15 cellular contexts compared by ENCODE assay signal in the genomic region with DNA sequence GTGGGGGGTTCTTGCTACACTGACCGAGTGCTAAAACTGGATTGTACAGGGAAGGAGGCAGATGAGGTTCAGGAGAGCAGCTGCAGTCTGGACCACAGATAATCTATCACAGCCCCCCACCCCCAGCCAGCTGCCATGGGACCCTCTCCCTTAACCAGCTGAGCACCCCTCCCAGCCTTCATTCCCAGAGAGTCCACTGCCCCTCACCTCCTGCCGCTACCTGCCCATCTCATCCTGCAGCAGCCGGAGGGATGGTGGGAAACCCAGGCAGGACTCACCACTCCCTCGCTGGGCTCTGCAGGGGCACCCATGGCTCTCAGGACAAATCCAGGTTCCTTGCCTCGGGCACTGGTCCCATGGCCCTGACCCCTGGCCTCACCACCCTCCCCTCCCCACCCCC.
A peak's percentile ranks its signal among the peaks of the same experiment; 100 is the strongest.
DNase-seq lines count a peak whose midpoint lies in the region; ATAC-seq and TF ChIP-seq lines count a peak whose summit lies in the region.
"Had no signal": no experiment of that assay in that cellular context is flagged by ENCODE, and none has a peak within 500 bp of the region (broad histone marks: within the 10 kb centered on the region; RNA-seq: fewer than 3 reads in every experiment).

No MANE protein-coding gene starts in this region.

- no peak overlapping the region for H3K4me3 Mint-ChIP-seq in activated naive CD4-positive, alpha-beta T cell treated with anti-CD3 and anti-CD28 coated beads, Interleukin-2, amount 10 ng/mL, durations not matched to agents 7 days and 5 days
- H3K4me3 Mint-ChIP-seq in activated naive CD4-positive, alpha-beta T cell treated with anti-CD3 and anti-CD28 coated beads for 36 hours, result no peak overlapping the region
- no peak overlapping the region for H3K4me3 Mint-ChIP-seq in neural progenitor cell

- no peak for ATAC-seq in lower lobe of right lung
- ATAC-seq: K562 had no signal

- H3F3A ChIP-seq in neural progenitor cell (ENCODE audit: low read depth), result no peaks in the 10 kb centered on the region

- H3K4me1 Mint-ChIP-seq in activated naive CD4-positive, alpha-beta T cell treated with anti-CD3 and anti-CD28 coated beads, Interleukin-2, amount 10 ng/mL, durations not matched to agents 7 days and 5 days, result no peaks in the 10 kb centered on the region
- no peaks in the 10 kb centered on the region for H3K4me1 Mint-ChIP-seq in activated naive CD4-positive, alpha-beta T cell treated with anti-CD3 and anti-CD28 coated beads for 36 hours (ENCODE audit: low read depth)
- peaks cover 8% of the 10 kb centered on the region for H3K4me1 Mint-ChIP-seq in neural progenitor cell

- H3K27me3 Mint-ChIP-seq in activated naive CD4-positive, alpha-beta T cell treated with anti-CD3 and anti-CD28 coated beads, Interleukin-2, amount 10 ng/mL, durations not matched to agents 7 days and 5 days, result peaks cover 27% of the 10 kb centered on the region
- peaks cover 3% of the 10 kb centered on the region for H3K27me3 Mint-ChIP-seq in activated naive CD4-positive, alpha-beta T cell treated with anti-CD3 and anti-CD28 coated beads for 36 hours (ENCODE audit: low read depth)
- peaks cover 7% of the 10 kb centered on the region for H3K27me3 Mint-ChIP-seq in neural progenitor cell (ENCODE audit: insufficient read depth, low read depth)

- WGBS in testis, 2 donors, result 86 to 88% methylated on average over 4 to 5 of the region's 5 CpGs

- H3K9me3 Mint-ChIP-seq in activated naive CD4-positive, alpha-beta T cell treated with anti-CD3 and anti-CD28 coated beads, Interleukin-2, amount 10 ng/mL, durations not matched to agents 7 days and 5 days, result no peaks in the 10 kb centered on the region
- no peaks in the 10 kb centered on the region for H3K9me3 Mint-ChIP-seq in activated naive CD4-positive, alpha-beta T cell treated with anti-CD3 and anti-CD28 coated beads for 36 hours
- peaks cover 6% of the 10 kb centered on the region for H3K9me3 Mint-ChIP-seq in neural progenitor cell

- DNase-seq in activated naive CD4-positive, alpha-beta T cell treated with anti-CD3 and anti-CD28 coated beads, Interleukin-2, amount 10 ng/mL, durations not matched to agents 7 days and 5 days, result peak; percentile 9
- no peak for DNase-seq in activated naive CD4-positive, alpha-beta T cell treated with anti-CD3 and anti-CD28 coated beads for 36 hours
- DNase-seq in activated CD8-positive, alpha-beta memory T cell treated with anti-CD3 and anti-CD28 coated beads, Interleukin-2, amount 50 U/mL, for 48 hours, result peak; percentile 30
- DNase-seq in lower lobe of right lung, result peak; percentile 30
- peak; percentile 8 for DNase-seq in testis
- no peak for DNase-seq in NAMALWA (ENCODE audit: low spot score)
- DNase-seq in neural progenitor cell (ENCODE audit: low spot score), result no peak
- no peak for DNase-seq in AML-193 (lab: John Stamatoyannopoulos, UW)
- DNase-seq: DMS79, NCI-H1436 treated with DMSO at 0.1 percent for 48 hours, NCI-H2081 treated with DMSO at 0.1 percent for 48 hours, NCI-H524 had no signal

- H3K36me3 ChIP-seq in lower lobe of right lung, result no peaks in the 10 kb centered on the region
- H3K36me3 ChIP-seq in testis (ENCODE audit: low read depth, missing control alignments), result no peaks in the 10 kb centered on the region
- no peaks in the 10 kb centered on the region for H3K36me3 ChIP-seq in neural progenitor cell

- no peaks in the 10 kb centered on the region for H3K9me3 ChIP-seq in lower lobe of right lung
- no peaks in the 10 kb centered on the region for H3K9me3 ChIP-seq in testis
- no peaks in the 10 kb centered on the region for H3K9me3 ChIP-seq in neural progenitor cell (ENCODE audit: low read depth)
- H3K9me3 ChIP-seq: A549 had no signal

- no peaks in the 10 kb centered on the region for H4K20me1 ChIP-seq in neural progenitor cell (ENCODE audit: low read depth)

- no peak overlapping the region for H3K4me2 ChIP-seq in neural progenitor cell
- H3K4me2 ChIP-seq: A549 had no signal

- no peaks in the 10 kb centered on the region for H3K36me3 Mint-ChIP-seq in activated naive CD4-positive, alpha-beta T cell treated with anti-CD3 and anti-CD28 coated beads, Interleukin-2, amount 10 ng/mL, durations not matched to agents 7 days and 5 days
- no peaks in the 10 kb centered on the region for H3K36me3 Mint-ChIP-seq in activated naive CD4-positive, alpha-beta T cell treated with anti-CD3 and anti-CD28 coated beads for 36 hours (ENCODE audit: low read depth)
- no peaks in the 10 kb centered on the region for H3K36me3 Mint-ChIP-seq in neural progenitor cell

- H3K79me2 ChIP-seq in neural progenitor cell (ENCODE audit: low read depth), result no peaks in the 10 kb centered on the region

- H3K4me1 ChIP-seq in lower lobe of right lung (no peaks in the 10 kb centered on the region), testis (no peaks in the 10 kb centered on the region), neural progenitor cell (no peaks in the 10 kb centered on the region)
- H3K4me1 ChIP-seq: A549 had no signal

- CTCF ChIA-PET in activated naive CD4-positive, alpha-beta T cell treated with anti-CD3 and anti-CD28 coated beads, Interleukin-2, amount 10 ng/mL, durations not matched to agents 7 days and 5 days (lab: Charles Lee), result no interaction called here
- CTCF ChIA-PET in activated naive CD4-positive, alpha-beta T cell treated with anti-CD3 and anti-CD28 coated beads for 36 hours (lab: Charles Lee), result no interaction called here

- intact Hi-C loops in activated naive CD4-positive, alpha-beta T cell treated with anti-CD3 and anti-CD28 coated beads for 36 hours (cut with micrococcal nuclease), result no loop called here
- intact Hi-C loops in lower lobe of right lung (cut with DNase I), result no loop called here
- intact Hi-C loops in testis (cut with DNase I; ENCODE audit: low total_unique reads), result no loop called here

- no peak for TF ChIP-seq CTCF in lower lobe of right lung (IDR thresholded peaks at IDR 0.05)
- TF ChIP-seq CTCF in testis (IDR thresholded peaks at IDR 0.05), result no peak
- TF ChIP-seq CTCF in neural progenitor cell (IDR thresholded peaks at IDR 0.05), result no peak

- no peak overlapping the region for H3K9ac ChIP-seq in neural progenitor cell

- H3K27ac ChIP-seq in lower lobe of right lung (no peak overlapping the region), testis (no peak overlapping the region), neural progenitor cell (no peak overlapping the region)
- H3K27ac ChIP-seq: A549, HL-60 had no signal

- TF ChIP-seq POLR2A in testis (IDR thresholded peaks at IDR 0.05), result no peak

- H3K27me3 ChIP-seq in lower lobe of right lung (ENCODE audit: low read depth), result peaks cover 33% of the 10 kb centered on the region
- no peaks in the 10 kb centered on the region for H3K27me3 ChIP-seq in testis
- no peaks in the 10 kb centered on the region for H3K27me3 ChIP-seq in neural progenitor cell

- no peak overlapping the region for H3K27ac Mint-ChIP-seq in activated naive CD4-positive, alpha-beta T cell treated with anti-CD3 and anti-CD28 coated beads, Interleukin-2, amount 10 ng/mL, durations not matched to agents 7 days and 5 days
- H3K27ac Mint-ChIP-seq in activated naive CD4-positive, alpha-beta T cell treated with anti-CD3 and anti-CD28 coated beads for 36 hours, result no peak overlapping the region
- no peak overlapping the region for H3K27ac Mint-ChIP-seq in neural progenitor cell

- no peak overlapping the region for H3K4me3 ChIP-seq in lower lobe of right lung
- H3K4me3 ChIP-seq in testis, result no peak overlapping the region
- no peak overlapping the region for H3K4me3 ChIP-seq in neural progenitor cell
- H3K4me3 ChIP-seq: A549, K562 had no signal

- no peak overlapping the region for H2AFZ ChIP-seq in neural progenitor cell (replicated peaks)

Comparison
In these comparisons a context has a peak if more than half of its experiments do, and no peak if none do; other contexts are left out.
1. DNase-seq: peak in activated naive CD4-positive, alpha-beta T cell treated with anti-CD3 and anti-CD28 coated beads, Interleukin-2, amount 10 ng/mL, durations not matched to agents 7 days and 5 days (single experiment), activated CD8-positive, alpha-beta memory T cell treated with anti-CD3 and anti-CD28 coated beads, Interleukin-2, amount 50 U/mL, for 48 hours (single experiment), lower lobe of right lung (single experiment) and testis (single experiment); none in activated naive CD4-positive, alpha-beta T cell treated with anti-CD3 and anti-CD28 coated beads for 36 hours (single experiment), NAMALWA (single experiment), neural progenitor cell (single experiment) and AML-193 (0 of 2).